In genomic region chr16:59593256-59593655, GRCh38 we compare ENCODE assay signal across 18 cellular contexts.
DNase-seq lines count a peak whose midpoint lies in the region; ATAC-seq and TF ChIP-seq lines count a peak whose summit lies in the region.
"Had no signal": no experiment of that assay in that cellular context is flagged by ENCODE, and none has a peak within 500 bp of the region (broad histone marks: within the 10 kb centered on the region; RNA-seq: fewer than 3 reads in every experiment).

No MANE protein-coding gene starts in this region.

- H2AFZ ChIP-seq in PC-3 (ENCODE audit: low read length), result no peak overlapping the region

- H3K27me3 ChIP-seq in PC-3 (ENCODE audit: low read length), result no peaks in the 10 kb centered on the region; the same call in 1 of the 2 replicates
- H3K27me3 ChIP-seq: colonic mucosa, thyroid gland had no signal

- H3K4me1 ChIP-seq in PC-3 (ENCODE audit: insufficient read depth, low read length), result no peaks in the 10 kb centered on the region; the same call in 1 of the 2 replicates
- H3K4me1 ChIP-seq: colonic mucosa, thyroid gland had no signal

- H3K36me3 Mint-ChIP-seq in activated naive CD4-positive, alpha-beta T cell treated with anti-CD3 and anti-CD28 coated beads for 36 hours (ENCODE audit: low read depth), result no peaks in the 10 kb centered on the region
- H3K36me3 Mint-ChIP-seq in T-helper 2 cell treated with Interferon-gamma antibody and Interleukin-4, amounts not matched to agents 5 μg/mL and 100 μg/mL, for 36 hours (ENCODE audit: low read depth), result no peaks in the 10 kb centered on the region
- H3K36me3 Mint-ChIP-seq: naive B cell had no signal

- no TSS peak for BruUV-seq in PC-3 (replicated peaks; lab: Mats Ljungman, UMichigan)

- H3K4me3 Mint-ChIP-seq in activated naive CD4-positive, alpha-beta T cell treated with anti-CD3 and anti-CD28 coated beads for 36 hours, result no peak overlapping the region
- H3K4me3 Mint-ChIP-seq in T-helper 2 cell treated with Interferon-gamma antibody and Interleukin-4, amounts not matched to agents 5 μg/mL and 100 μg/mL, for 36 hours, result no peak overlapping the region
- H3K4me3 Mint-ChIP-seq: naive B cell, T-helper 17 cell had no signal

- no peak overlapping the region for H3K4me3 ChIP-seq in PC-3 (ENCODE audit: low read length)
- H3K4me3 ChIP-seq: colonic mucosa, thyroid gland had no signal

- intact Hi-C loops in activated naive CD4-positive, alpha-beta T cell treated with anti-CD3 and anti-CD28 coated beads for 36 hours (cut with micrococcal nuclease), result loop anchor here (1.0 to 5.0 kb wide), 3 partner anchors 130 to 861 kb away; partner anchors contain the start of gene GOT2
- intact Hi-C loops in PC-3 (cut with micrococcal nuclease), result no loop called here

- ATAC-seq in PC-3, result no peak
- ATAC-seq in GM18498 (IDR thresholded peaks at IDR 0.05; ENCODE audit: unreplicated experiment), result no peak
- ATAC-seq: T-helper 17 cell had no signal

- no peak for TF ChIP-seq CTCF in PC-3 (conservative IDR thresholded peaks at IDR 0.05; ENCODE audit: low read depth, low read length)

- DNase-seq in activated naive CD4-positive, alpha-beta T cell treated with anti-CD3 and anti-CD28 coated beads for 36 hours, result peak; percentile 5
- no peak for DNase-seq in activated naive CD4-positive, alpha-beta T cell treated with anti-CD3 and anti-CD28 coated beads, Interleukin-2, amount 50 U/mL, for 16 hours
- peak; percentile 31 for DNase-seq in PC-3
- DNase-seq in fibroblast of peridontal ligament (ENCODE audit: extremely low read depth), result peak; percentile 99
- DNase-seq in T-helper 2 cell treated with Interferon-gamma antibody and Interleukin-4, amounts not matched to agents 5 μg/mL and 100 μg/mL, for 36 hours (ENCODE audit: low spot score), result no peak
- no peak for DNase-seq in SIG-M5 treated with dmso at 0.1 percent for 504 hours (lab: John Stamatoyannopoulos, UW; ENCODE audit: unreplicated experiment)
- no peak for DNase-seq in DMS53 treated with DMSO at 0.1 percent for 48 hours (lab: John Stamatoyannopoulos, UW; ENCODE audit: unreplicated experiment)
- DNase-seq: activated CD4-positive, alpha-beta T cell treated with anti-CD3 and anti-CD28 coated beads, Interleukin-2, amount 50 U/mL, for 4 hours; activated naive CD4-positive, alpha-beta T cell; colonic mucosa; DMS53; KBM-7; kidney; naive B cell; OCI-M1; T-helper 17 cell; thyroid gland had no signal

- POLR2A ChIA-PET in PC-3 (lab: Charles Lee; ENCODE audit: unreplicated experiment), result no interaction called here

- no peaks in the 10 kb centered on the region for H4K20me1 ChIP-seq in PC-3 (ENCODE audit: low read length)

- H3K9me3 ChIP-seq in PC-3 (ENCODE audit: low read length), result no peaks in the 10 kb centered on the region
- H3K9me3 ChIP-seq: colonic mucosa, thyroid gland had no signal

- no peak overlapping the region for H3K9ac ChIP-seq in PC-3 (ENCODE audit: low read length)

- H3K27ac ChIP-seq in PC-3 (ENCODE audit: low read length), result no peak overlapping the region
- H3K27ac ChIP-seq: colonic mucosa, thyroid gland had no signal

- H3K9me2 ChIP-seq in PC-3 (replicated peaks; ENCODE audit: low read length), result no peaks in the 10 kb centered on the region

- no peaks in the 10 kb centered on the region for H3K36me3 ChIP-seq in PC-3 (ENCODE audit: low read depth, low read length)
- H3K36me3 ChIP-seq: colonic mucosa, thyroid gland had no signal

- H3K9me3 Mint-ChIP-seq in activated naive CD4-positive, alpha-beta T cell treated with anti-CD3 and anti-CD28 coated beads for 36 hours, result peaks cover 2% of the 10 kb centered on the region
- no peaks in the 10 kb centered on the region for H3K9me3 Mint-ChIP-seq in T-helper 2 cell treated with Interferon-gamma antibody and Interleukin-4, amounts not matched to agents 5 μg/mL and 100 μg/mL, for 36 hours

- no peaks in the 10 kb centered on the region for H3K79me2 ChIP-seq in PC-3 (ENCODE audit: low read length)

- peaks cover 14% of the 10 kb centered on the region for H3K4me1 Mint-ChIP-seq in activated naive CD4-positive, alpha-beta T cell treated with anti-CD3 and anti-CD28 coated beads for 36 hours (ENCODE audit: low read depth)
- no peaks in the 10 kb centered on the region for H3K4me1 Mint-ChIP-seq in T-helper 2 cell treated with Interferon-gamma antibody and Interleukin-4, amounts not matched to agents 5 μg/mL and 100 μg/mL, for 36 hours (ENCODE audit: low read depth)
- H3K4me1 Mint-ChIP-seq: naive B cell, T-helper 17 cell had no signal

- H3K27me3 Mint-ChIP-seq in activated naive CD4-positive, alpha-beta T cell treated with anti-CD3 and anti-CD28 coated beads for 36 hours (ENCODE audit: low read depth), result peaks cover 12% of the 10 kb centered on the region
- H3K27me3 Mint-ChIP-seq in T-helper 2 cell treated with Interferon-gamma antibody and Interleukin-4, amounts not matched to agents 5 μg/mL and 100 μg/mL, for 36 hours (ENCODE audit: low read depth), result no peaks in the 10 kb centered on the region
- H3K27me3 Mint-ChIP-seq: naive B cell, T-helper 17 cell had no signal

- no peak overlapping the region for H3K4me2 ChIP-seq in PC-3 (ENCODE audit: low read length)

- no peaks in the 10 kb centered on the region for H3F3A ChIP-seq in PC-3 (ENCODE audit: low read length, unreplicated experiment)

- CTCF ChIA-PET in activated naive CD4-positive, alpha-beta T cell treated with anti-CD3 and anti-CD28 coated beads for 36 hours (lab: Charles Lee), result no interaction called here
- CTCF ChIA-PET in PC-3 (lab: Charles Lee), result no interaction called here

- no peak overlapping the region for H3K27ac Mint-ChIP-seq in activated naive CD4-positive, alpha-beta T cell treated with anti-CD3 and anti-CD28 coated beads for 36 hours
- H3K27ac Mint-ChIP-seq in T-helper 2 cell treated with Interferon-gamma antibody and Interleukin-4, amounts not matched to agents 5 μg/mL and 100 μg/mL, for 36 hours, result no peak overlapping the region
- H3K27ac Mint-ChIP-seq: naive B cell, T-helper 17 cell had no signal

Comparison
In these comparisons a context has a peak if more than half of its experiments do, and no peak if none do; other contexts are left out.
1. DNase-seq: peak in activated naive CD4-positive, alpha-beta T cell treated with anti-CD3 and anti-CD28 coated beads for 36 hours (single experiment), PC-3 (single experiment) and fibroblast of peridontal ligament (single experiment); none in activated naive CD4-positive, alpha-beta T cell treated with anti-CD3 and anti-CD28 coated beads, Interleukin-2, amount 50 U/mL, for 16 hours (single experiment), T-helper 2 cell treated with Interferon-gamma antibody and Interleukin-4, amounts not matched to agents 5 μg/mL and 100 μg/mL, for 36 hours (single experiment), SIG-M5 treated with dmso at 0.1 percent for 504 hours (single experiment) and DMS53 treated with DMSO at 0.1 percent for 48 hours (single experiment).